In genomic region chr4:3785292-3785565, GRCh38 we compare ENCODE assay signal across 32 cellular contexts. TPM values are rescaled to one million over a fixed set of nuclear protein-coding genes. Genes with fewer than 3 reads are reported as not detected.
"Had no signal": no experiment of that assay in that cellular context is flagged by ENCODE, and none has a peak within 500 bp of the region (broad histone marks: within the 10 kb centered on the region; RNA-seq: fewer than 3 reads in every experiment).

No MANE protein-coding gene starts in this region.

- DNase-seq: activated CD4-positive, alpha-beta memory T cell treated with anti-CD3 and anti-CD28 coated beads for 36 hours; activated CD4-positive, alpha-beta T cell treated with anti-CD3 and anti-CD28 coated beads for 4 hours; activated CD4-positive, alpha-beta T cell treated with anti-CD3 and anti-CD28 coated beads, Interleukin-2, amount 10 ng/mL, durations not matched to agents 24 days and 14 days; activated CD4-positive, alpha-beta T cell treated with anti-CD3 and anti-CD28 coated beads, Interleukin-2, amount 50 U/mL, for 1 hour; activated CD4-positive, alpha-beta T cell treated with anti-CD3 and anti-CD28 coated beads, Interleukin-2, amount 50 U/mL, for 4 hours; activated CD4-positive, CD25-positive, alpha-beta regulatory T cell; activated CD8-positive, alpha-beta memory T cell treated with anti-CD3 and anti-CD28 coated beads, Interleukin-2, amount 50 U/mL, for 4 hours; activated CD8-positive, alpha-beta T cell treated with anti-CD3 and anti-CD28 coated beads for 36 hours; activated effector memory CD4-positive, alpha-beta T cell treated with Interleukin-2 at 50 U/mL for 16 hours; activated gamma-delta T cell; activated naive CD4-positive, alpha-beta T cell treated with anti-CD3 and anti-CD28 coated beads, Interleukin-2, amount 10 ng/mL, durations not matched to agents 7 days and 5 days; activated naive CD4-positive, alpha-beta T cell treated with Interleukin-2 at 50 U/mL for 16 hours; activated naive CD8-positive, alpha-beta T cell treated with anti-CD3 and anti-CD28 coated beads, Interleukin-2, amount 10 ng/mL, durations not matched to agents 7 days and 5 days; activated naive CD8-positive, alpha-beta T cell treated with anti-CD3 and anti-CD28 coated beads, Interleukin-2, amount 50 U/mL, for 24 hours; activated T-cell treated with anti-CD3 and anti-CD28 coated beads for 4 hours; activated T-cell treated with anti-CD3 and anti-CD28 coated beads, Interleukin-2, amount 50 U/mL, for 1 hour; activated T-cell treated with anti-CD3 and anti-CD28 coated beads, Interleukin-2, amount 50 U/mL, for 4 hours; amygdala; anterior cingulate cortex; central memory CD4-positive, alpha-beta T cell; T-helper 1 cell; T-helper 2 cell; T-helper 9 cell; WERI-Rb-1 had no signal

- H3K36me3 ChIP-seq: ascending aorta, cardiac muscle cell, WERI-Rb-1 had no signal

- H3K9me3 ChIP-seq: ascending aorta had no signal

- H3K4me1 ChIP-seq: ascending aorta had no signal

- H3K27ac ChIP-seq: ascending aorta, cardiac muscle cell, WERI-Rb-1 had no signal

- H3K27me3 ChIP-seq: ascending aorta had no signal

- H3K4me3 ChIP-seq: ascending aorta, cardiac muscle cell had no signal

- FAIRE-seq: bronchial epithelial cell, TTC549 had no signal

- ATAC-seq: activated CD4-positive, CD25-positive, alpha-beta regulatory T cell treated with anti-CD3 and anti-CD28 coated beads, Interleukin-2, amount 50 U/mL, for 24 hours; activated CD8-positive, alpha-beta T cell treated with anti-CD3 and anti-CD28 coated beads for 36 hours; activated naive CD8-positive, alpha-beta T cell treated with anti-CD3 and anti-CD28 coated beads, Interleukin-2, amount 50 U/mL, for 24 hours; activated T-cell treated with anti-CD3 and anti-CD28 coated beads, Interleukin-2, amount 50 U/mL, for 4 hours; WTC11 had no signal

RNA-seq across cellular contexts. Expression of gene ADRA2C, which starts 19.0 kb away (rescaled TPM):
- total RNA-seq: activated CD4-positive, alpha-beta memory T cell treated with anti-CD3 and anti-CD28 coated beads for 36 hours; activated CD4-positive, alpha-beta T cell treated with anti-CD3 and anti-CD28 coated beads, Interleukin-2, amount 10 ng/mL, durations not matched to agents 24 days and 14 days; activated CD8-positive, alpha-beta memory T cell treated with anti-CD3 and anti-CD28 coated beads for 36 hours; activated naive CD8-positive, alpha-beta T cell treated with anti-CD3 and anti-CD28 coated beads, Interleukin-2, amount 10 ng/mL, durations not matched to agents 7 days and 5 days; activated T-cell treated with anti-CD3 and anti-CD28 coated beads, Interleukin-2, amount 50 U/mL, for 4 hours; activated T-helper 2 cell treated with anti-CD3 and anti-CD28 coated beads, Interferon-gamma antibody, Interleukin-2, Interleukin-4, amounts not matched to agents 10 μg/mL and 5 μg/mL and 100 μg/mL, durations not matched to agents 14 hours and 24 hours and 36 hours had no signal
